Comparison of ENCODE assay signal across 16 cellular contexts in the genomic region with DNA sequence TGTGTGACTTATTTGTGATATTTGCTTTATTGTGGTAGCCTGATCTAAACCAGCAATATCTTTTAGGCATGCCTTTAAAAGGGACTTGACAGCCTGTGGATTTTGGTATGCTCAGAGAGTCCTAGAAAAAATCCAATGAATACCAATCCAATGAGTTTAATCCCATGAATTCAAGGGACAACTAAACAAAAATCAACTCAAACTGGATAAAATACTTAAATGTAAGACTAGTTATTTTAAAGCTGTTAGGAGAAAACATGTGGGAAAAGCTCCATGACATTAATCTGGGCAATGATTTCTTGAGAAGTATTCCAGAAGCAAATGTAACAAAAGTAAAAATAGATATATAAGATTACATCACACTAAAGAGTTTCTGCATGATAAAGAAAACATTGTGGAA.
DNase-seq lines count a peak whose midpoint lies in the region; ATAC-seq and TF ChIP-seq lines count a peak whose summit lies in the region.
"Had no signal": no experiment of that assay in that cellular context is flagged by ENCODE, and none has a peak within 500 bp of the region (broad histone marks: within the 10 kb centered on the region; RNA-seq: fewer than 3 reads in every experiment).

No MANE protein-coding gene starts in this region.

- H3K4me3 Mint-ChIP-seq in activated CD8-positive, alpha-beta T cell treated with anti-CD3 and anti-CD28 coated beads, Interleukin-2, amount 10 ng/mL, durations not matched to agents 7 days and 5 days, result no peak overlapping the region
- H3K4me3 Mint-ChIP-seq: B cell; CD4-positive, alpha-beta T cell had no signal

- no peak overlapping the region for H3K4me3 ChIP-seq in AG04449 (ENCODE audit: low read depth, low read length)
- H3K4me3 ChIP-seq: A549, GM12878, HAP-1 had no signal

- no peak for TF ChIP-seq CTCF in AG04449 (IDR thresholded peaks at IDR 0.05; ENCODE audit: insufficient read depth, low read length, missing control alignments)

- POLR2A ChIA-PET in AG04449 (lab: Yijun Ruan, JAX), result no interaction called here
- POLR2A ChIA-PET in activated CD8-positive, alpha-beta T cell treated with anti-CD3 and anti-CD28 coated beads, Interleukin-2, amount 10 ng/mL, durations not matched to agents 7 days and 5 days (lab: Charles Lee), result no interaction called here

- H3K9me3 Mint-ChIP-seq in activated CD8-positive, alpha-beta T cell treated with anti-CD3 and anti-CD28 coated beads, Interleukin-2, amount 10 ng/mL, durations not matched to agents 7 days and 5 days (ENCODE audit: insufficient read depth), result peaks cover 13% of the 10 kb centered on the region
- H3K9me3 Mint-ChIP-seq: CD4-positive, alpha-beta T cell had no signal

- DNase-seq in AG04449 (ENCODE audit: low read depth, low spot score) (peak; percentile 12), GM03348 (ENCODE audit: low spot score) (peak; percentile 6), astrocyte of the hippocampus (ENCODE audit: low read depth, low spot score) (peak; percentile 7), hepatic stellate cell (ENCODE audit: low spot score) (peak; percentile 8), NOMO-1 treated with DMSO at 0.1 percent for 48 hours (lab: John Stamatoyannopoulos, UW; ENCODE audit: unreplicated experiment) (no peak)
- no peak for DNase-seq in activated CD8-positive, alpha-beta T cell treated with anti-CD3 and anti-CD28 coated beads, Interleukin-2, amount 10 ng/mL, durations not matched to agents 7 days and 5 days
- DNase-seq: C1 segment of cervical spinal cord; CD4-positive, alpha-beta T cell; DMS153; DMS79; GF-D8 had no signal

- H3K27me3 Mint-ChIP-seq in activated CD8-positive, alpha-beta T cell treated with anti-CD3 and anti-CD28 coated beads, Interleukin-2, amount 10 ng/mL, durations not matched to agents 7 days and 5 days (ENCODE audit: low read depth), result no peaks in the 10 kb centered on the region
- H3K27me3 Mint-ChIP-seq: B cell; CD4-positive, alpha-beta T cell had no signal

- H3K27ac Mint-ChIP-seq in activated CD8-positive, alpha-beta T cell treated with anti-CD3 and anti-CD28 coated beads, Interleukin-2, amount 10 ng/mL, durations not matched to agents 7 days and 5 days, result no peak overlapping the region
- H3K27ac Mint-ChIP-seq: B cell; CD4-positive, alpha-beta T cell had no signal

- CTCF ChIA-PET in AG04449 (lab: Yijun Ruan, JAX), result no interaction called here
- CTCF ChIA-PET in activated CD8-positive, alpha-beta T cell treated with anti-CD3 and anti-CD28 coated beads, Interleukin-2, amount 10 ng/mL, durations not matched to agents 7 days and 5 days (lab: Charles Lee), result no interaction called here

- no peak for ATAC-seq in activated CD8-positive, alpha-beta T cell treated with anti-CD3 and anti-CD28 coated beads, Interleukin-2, amount 10 ng/mL, durations not matched to agents 7 days and 5 days
- ATAC-seq in esophagus mucosa, result no peak
- ATAC-seq: A549, GM12878 had no signal

- H3K36me3 Mint-ChIP-seq in activated CD8-positive, alpha-beta T cell treated with anti-CD3 and anti-CD28 coated beads, Interleukin-2, amount 10 ng/mL, durations not matched to agents 7 days and 5 days (ENCODE audit: low read depth), result no peaks in the 10 kb centered on the region

- no peaks in the 10 kb centered on the region for H3K4me1 Mint-ChIP-seq in activated CD8-positive, alpha-beta T cell treated with anti-CD3 and anti-CD28 coated beads, Interleukin-2, amount 10 ng/mL, durations not matched to agents 7 days and 5 days (ENCODE audit: low read depth)
- H3K4me1 Mint-ChIP-seq: B cell had no signal

Comparison
In these comparisons a context has a peak if more than half of its experiments do, and no peak if none do; other contexts are left out.
1. DNase-seq: peak in AG04449 (single experiment), GM03348 (single experiment), astrocyte of the hippocampus (single experiment) and hepatic stellate cell (single experiment); none in NOMO-1 treated with DMSO at 0.1 percent for 48 hours (single experiment) and activated CD8-positive, alpha-beta T cell treated with anti-CD3 and anti-CD28 coated beads, Interleukin-2, amount 10 ng/mL, durations not matched to agents 7 days and 5 days (single experiment).